Comparison of ENCODE assay signal across 26 cellular contexts in genomic region chr20:41446471-41446870, GRCh38.
"Had no signal": no experiment of that assay in that cellular context is flagged by ENCODE, and none has a peak within 500 bp of the region (broad histone marks: within the 10 kb centered on the region; RNA-seq: fewer than 3 reads in every experiment).

No MANE protein-coding gene starts in this region.

- H3K4me3 Mint-ChIP-seq: activated CD4-positive, alpha-beta memory T cell treated with anti-CD3 and anti-CD28 coated beads, Interleukin-2, amount 10 ng/mL, durations not matched to agents 7 days and 5 days; activated CD4-positive, alpha-beta T cell treated with anti-CD3 and anti-CD28 coated beads, Interleukin-2, amount 10 ng/mL, durations not matched to agents 7 days and 5 days; activated naive CD4-positive, alpha-beta T cell treated with anti-CD3 and anti-CD28 coated beads, Interleukin-2, amount 10 ng/mL, durations not matched to agents 7 days and 5 days; activated T-cell treated with anti-CD3 and anti-CD28 coated beads, Interleukin-2, amount 50 U/mL, for 24 hours; activated T-cell treated with anti-CD3 and anti-CD28 coated beads, Interleukin-2, amount 50 U/mL, for 72 hours; endodermal cell; WTC11 had no signal

- H3K27ac Mint-ChIP-seq: activated CD4-positive, alpha-beta memory T cell treated with anti-CD3 and anti-CD28 coated beads, Interleukin-2, amount 10 ng/mL, durations not matched to agents 7 days and 5 days; activated CD4-positive, alpha-beta T cell treated with anti-CD3 and anti-CD28 coated beads, Interleukin-2, amount 10 ng/mL, durations not matched to agents 7 days and 5 days; activated naive CD4-positive, alpha-beta T cell treated with anti-CD3 and anti-CD28 coated beads, Interleukin-2, amount 10 ng/mL, durations not matched to agents 7 days and 5 days; activated naive CD4-positive, alpha-beta T cell treated with anti-CD3 and anti-CD28 coated beads, Interleukin-2, amount 50 U/mL, for 72 hours; activated T-cell treated with anti-CD3 and anti-CD28 coated beads, Interleukin-2, amount 50 U/mL, for 24 hours; activated T-cell treated with anti-CD3 and anti-CD28 coated beads, Interleukin-2, amount 50 U/mL, for 72 hours; endodermal cell; WTC11 had no signal

- H3K27me3 Mint-ChIP-seq: activated CD4-positive, alpha-beta memory T cell treated with anti-CD3 and anti-CD28 coated beads, Interleukin-2, amount 10 ng/mL, durations not matched to agents 7 days and 5 days; activated CD4-positive, alpha-beta T cell treated with anti-CD3 and anti-CD28 coated beads, Interleukin-2, amount 10 ng/mL, durations not matched to agents 7 days and 5 days; activated naive CD4-positive, alpha-beta T cell treated with anti-CD3 and anti-CD28 coated beads, Interleukin-2, amount 10 ng/mL, durations not matched to agents 7 days and 5 days; activated T-cell treated with anti-CD3 and anti-CD28 coated beads, Interleukin-2, amount 50 U/mL, for 24 hours had no signal

- H3K4me1 Mint-ChIP-seq: endodermal cell, WTC11 had no signal

- ATAC-seq: activated naive CD4-positive, alpha-beta T cell treated with anti-CD3 and anti-CD28 coated beads, Interleukin-2, amount 50 U/mL, for 72 hours; activated T-cell treated with anti-CD3 and anti-CD28 coated beads, Interleukin-2, amount 50 U/mL, for 72 hours; body of pancreas; esophagus mucosa; WTC11 had no signal

- DNase-seq: activated CD4-positive, alpha-beta memory T cell treated with anti-CD3 and anti-CD28 coated beads, Interleukin-2, amount 10 ng/mL, durations not matched to agents 7 days and 5 days; activated CD4-positive, alpha-beta T cell treated with anti-CD3 and anti-CD28 coated beads for 1 hour; activated CD4-positive, alpha-beta T cell treated with anti-CD3 and anti-CD28 coated beads for 4 hours; activated CD4-positive, alpha-beta T cell treated with anti-CD3 and anti-CD28 coated beads, Interleukin-2, amount 10 ng/mL, durations not matched to agents 7 days and 5 days; activated CD4-positive, alpha-beta T cell treated with anti-CD3 and anti-CD28 coated beads, Interleukin-2, amount 50 U/mL, for 4 hours; activated CD8-positive, alpha-beta memory T cell treated with anti-CD3 and anti-CD28 coated beads, Interleukin-2, amount 50 U/mL, for 48 hours; activated gamma-delta T cell; activated naive CD4-positive, alpha-beta T cell; activated naive CD4-positive, alpha-beta T cell treated with anti-CD3 and anti-CD28 coated beads, Interleukin-2, amount 10 ng/mL, durations not matched to agents 7 days and 5 days; activated T-cell treated with anti-CD3 and anti-CD28 coated beads for 4 hours; activated T-cell treated with anti-CD3 and anti-CD28 coated beads, Interleukin-2, amount 50 U/mL, for 24 hours; activated T-cell treated with anti-CD3 and anti-CD28 coated beads, Interleukin-2, amount 50 U/mL, for 72 hours; adrenal gland; amygdala; aorta; body of pancreas; caudate nucleus; colonic mucosa; effector CD8-positive, alpha-beta T cell; endodermal cell; foreskin fibroblast; head of caudate nucleus; T-helper 2 cell had no signal

- H3K9me3 Mint-ChIP-seq: activated CD4-positive, alpha-beta memory T cell treated with anti-CD3 and anti-CD28 coated beads, Interleukin-2, amount 10 ng/mL, durations not matched to agents 7 days and 5 days; activated CD4-positive, alpha-beta T cell treated with anti-CD3 and anti-CD28 coated beads, Interleukin-2, amount 10 ng/mL, durations not matched to agents 7 days and 5 days; activated naive CD4-positive, alpha-beta T cell treated with anti-CD3 and anti-CD28 coated beads, Interleukin-2, amount 10 ng/mL, durations not matched to agents 7 days and 5 days; activated naive CD4-positive, alpha-beta T cell treated with anti-CD3 and anti-CD28 coated beads, Interleukin-2, amount 50 U/mL, for 72 hours; activated T-cell treated with anti-CD3 and anti-CD28 coated beads, Interleukin-2, amount 50 U/mL, for 24 hours; activated T-cell treated with anti-CD3 and anti-CD28 coated beads, Interleukin-2, amount 50 U/mL, for 72 hours; endodermal cell; WTC11 had no signal
